Comparison of ENCODE assay signal across 11 cellular contexts in the genomic region with DNA sequence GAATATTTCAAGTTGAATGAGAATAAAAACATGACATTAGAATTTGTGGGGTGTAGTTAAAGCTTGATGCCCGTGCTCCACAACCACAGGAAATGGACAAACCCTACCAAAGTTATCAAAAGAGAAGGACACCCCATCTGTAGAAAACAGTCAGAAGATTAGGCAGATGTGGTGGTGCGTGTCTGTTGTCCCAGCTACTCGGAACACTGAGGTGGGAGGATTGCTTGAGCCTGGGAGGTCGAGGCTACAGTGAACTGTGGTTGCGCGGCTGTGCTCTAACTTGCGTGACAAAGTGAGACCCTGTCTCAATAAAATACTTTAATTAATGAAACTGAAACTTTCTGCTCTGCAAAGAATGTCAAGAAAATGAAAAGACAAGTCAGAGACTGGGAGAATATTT. TPM values are rescaled to one million over a fixed set of nuclear protein-coding genes. Genes with fewer than 3 reads are reported as not detected.
DNase-seq lines count a peak whose midpoint lies in the region; ATAC-seq, FAIRE-seq and TF ChIP-seq lines count a peak whose summit lies in the region.
"Had no signal": no experiment of that assay in that cellular context is flagged by ENCODE, and none has a peak within 500 bp of the region (broad histone marks: within the 10 kb centered on the region; RNA-seq: fewer than 3 reads in every experiment).

No MANE protein-coding gene starts in this region.

- H3K4me3 Mint-ChIP-seq in GM23338, result peak overlapping the region; percentile 93; the same call in 2 of the 3 replicates
- H3K4me3 Mint-ChIP-seq in endothelial cell (ENCODE audit: unreplicated experiment), result peak overlapping the region; percentile 8

- H3K9me3 ChIP-seq in skeletal muscle satellite cell (replicated peaks; ENCODE audit: low read length) (no peaks in the 10 kb centered on the region), HepG2 (ENCODE audit: low read length) (no peaks in the 10 kb centered on the region)
- H3K9me3 ChIP-seq: uterus had no signal

- no TSS peak for BruUV-seq in HepG2 (replicated peaks; lab: Mats Ljungman, UMichigan)

- no peak for TF ChIP-seq EP300 in HepG2 (IDR thresholded peaks at IDR 0.05; ENCODE audit: low read depth in 2 of 2, low read length in 2 of 2)
- TF ChIP-seq EP300 in HepG2 (CRISPR knock-in tag; IDR thresholded peaks at IDR 0.05; ENCODE audit: borderline replicate concordance), result no peak

- 83% methylated on average over 7 of the region's 7 CpGs for WGBS in HepG2 (ENCODE audit: low lambda C conversion rate)

- peaks cover 11% of the 10 kb centered on the region for H3K36me3 Mint-ChIP-seq in GM23338 (ENCODE audit: low read depth)
- H3K36me3 Mint-ChIP-seq in endothelial cell (ENCODE audit: low read depth, unreplicated experiment), result peaks cover 12% of the 10 kb centered on the region

- peak overlapping the region; percentile 65 for H3K4me3 ChIP-seq in GM23338
- no peak overlapping the region for H3K4me3 ChIP-seq in skeletal muscle satellite cell (ENCODE audit: low read length)
- no peak overlapping the region for H3K4me3 ChIP-seq in HepG2 (replicated peaks in 1 of 3; ENCODE audit: insufficient read depth in 1 of 3, low read depth in 2 of 3, low read length in 3 of 3)

- H3F3A ChIP-seq in GM23338 (replicated peaks; ENCODE audit: low read depth), result 0 out of 2 replicates have a peak, but pooled peaks cover 4% of the 10 kb centered on the region

- no peak for TF ChIP-seq CTCF in GM23338 (conservative IDR thresholded peaks at IDR 0.05; ENCODE audit: low read depth in 2 of 2)
- TF ChIP-seq CTCF in RWPE1 (conservative IDR thresholded peaks at IDR 0.05; ENCODE audit: low read depth), result no peak
- TF ChIP-seq CTCF in endothelial cell (IDR thresholded peaks at IDR 0.05; ENCODE audit: unreplicated experiment), result no peak
- TF ChIP-seq CTCF in HepG2 (CRISPR knock-in tag; IDR thresholded peaks at IDR 0.05), result no peak

- H3K4me2 ChIP-seq in GM23338 (peak overlapping the region; percentile 84), skeletal muscle satellite cell (ENCODE audit: low read length) (peak overlapping the region; percentile 95), HepG2 (ENCODE audit: low read depth, low read length) (no peak overlapping the region)

- DNase-seq in GM23338 (ENCODE audit: low spot score) (no peak), RWPE1 (ENCODE audit: low spot score) (no peak), endothelial cell (ENCODE audit: low spot score) (no peak), NCI-H748 (lab: John Stamatoyannopoulos, UW; ENCODE audit: unreplicated experiment) (no peak), NCI-H2227 treated with DMSO at 0.1 percent for 48 hours (lab: John Stamatoyannopoulos, UW) (no peak), HepG2 (ENCODE audit: low spot score) (no peak)
- DNase-seq: activated naive CD4-positive, alpha-beta T cell; foreskin melanocyte; uterus had no signal

- no peaks in the 10 kb centered on the region for H3K9me2 ChIP-seq in GM23338 (ENCODE audit: insufficient read depth)

- ATAC-seq in GM23338 (no peak), HepG2 (no peak)
- ATAC-seq: left lobe of liver had no signal

- H2AFZ ChIP-seq in GM23338 (no peak overlapping the region), HepG2 (ENCODE audit: low read length) (no peak overlapping the region)

- H3K27me3 Mint-ChIP-seq in GM23338 (ENCODE audit: insufficient read depth, low read depth, poor library complexity) (peaks cover 8% of the 10 kb centered on the region), endothelial cell (ENCODE audit: unreplicated experiment) (peaks cover 15% of the 10 kb centered on the region)

- FAIRE-seq in HepG2 (lab: Jason Lieb, UNC), result no peak

- no peaks in the 10 kb centered on the region for H3K36me3 ChIP-seq in GM23338 (ENCODE audit: insufficient read depth)
- peaks cover 14% of the 10 kb centered on the region for H3K36me3 ChIP-seq in skeletal muscle satellite cell (ENCODE audit: insufficient read depth, low read length)
- H3K36me3 ChIP-seq in HepG2 (replicated peaks in 1 of 2; ENCODE audit: control insufficient read depth in 1 of 2, insufficient read depth in 2 of 2, low read length in 2 of 2), result 0 out of 5 replicates have a peak, but pooled peaks cover 0 to 7% of the 10 kb centered on the region in 2 experiments
- H3K36me3 ChIP-seq: uterus had no signal

- POLR2A ChIA-PET in RWPE1 (lab: Yijun Ruan, JAX; ENCODE audit: low non-redundant PET), result no interaction called here
- POLR2A ChIA-PET in HepG2 (lab: Yijun Ruan, JAX), result no interaction called here

- in situ Hi-C loops in HepG2 (cut with HindIII; ENCODE audit: extremely low pct_ligation_motif_present, low pct_unique_long_range_greater_than_20kb), result no loop called here

- H3K79me2 ChIP-seq in GM23338 (replicated peaks; ENCODE audit: insufficient read depth) (no peaks in the 10 kb centered on the region; the same call in 1 of the 2 replicates), HepG2 (ENCODE audit: insufficient read depth, low read length) (no peaks in the 10 kb centered on the region)

- no peaks in the 10 kb centered on the region for H3K9me3 Mint-ChIP-seq in GM23338
- no peaks in the 10 kb centered on the region for H3K9me3 Mint-ChIP-seq in endothelial cell (ENCODE audit: unreplicated experiment)

- no peak overlapping the region for H3K9ac ChIP-seq in skeletal muscle satellite cell (ENCODE audit: low read depth, low read length)
- H3K9ac ChIP-seq in HepG2 (ENCODE audit: insufficient read depth, low read depth, low read length), result no peak overlapping the region

- intact Hi-C loops in HepG2 (cut with micrococcal nuclease; ENCODE audit: unreplicated experiment), result no loop called here

- CTCF ChIA-PET in RWPE1 (lab: Yijun Ruan, JAX), result no interaction called here
- CTCF ChIA-PET in HepG2 (lab: Yijun Ruan, JAX; ENCODE audit: low intra/inter-chr PET ratio, low total read pairs), result no interaction called here

- H3K4me1 ChIP-seq in GM23338 (ENCODE audit: insufficient read depth) (peaks cover 11% of the 10 kb centered on the region; the same call in 1 of the 2 replicates), skeletal muscle satellite cell (ENCODE audit: control insufficient read depth, insufficient read depth, low read length) (peaks cover 34% of the 10 kb centered on the region), HepG2 (ENCODE audit: insufficient read depth, low read length) (peaks cover 24% of the 10 kb centered on the region)

- H3K27ac Mint-ChIP-seq in GM23338, result no peak overlapping the region
- peak overlapping the region; percentile 52 for H3K27ac Mint-ChIP-seq in endothelial cell (ENCODE audit: unreplicated experiment)

- H3K27me3 ChIP-seq in GM23338 (ENCODE audit: insufficient read depth) (no peaks in the 10 kb centered on the region), skeletal muscle satellite cell (ENCODE audit: control insufficient read depth, insufficient read depth, low read length) (no peaks in the 10 kb centered on the region), HepG2 (ENCODE audit: control insufficient read depth in 1 of 2, insufficient read depth in 2 of 2, low read length in 2 of 2) (no peaks in the 10 kb centered on the region)
- H3K27me3 ChIP-seq: uterus had no signal

- TF ChIP-seq POLR2A in HepG2 (IDR thresholded peaks at IDR 0.05; ENCODE audit: insufficient read depth in 1 of 2, low read depth in 2 of 2, low read length in 2 of 2), result no peak

- H4K20me1 ChIP-seq in GM23338 (replicated peaks; ENCODE audit: insufficient read depth) (peaks cover 3% of the 10 kb centered on the region; the same call in 1 of the 2 replicates), HepG2 (ENCODE audit: insufficient read depth, low read length) (0 out of 2 replicates have a peak, but pooled peaks cover 2% of the 10 kb centered on the region)

- TF ChIP-seq RAD21 in HepG2 (CRISPR knock-in tag; IDR thresholded peaks at IDR 0.05), result no peak

- H3K27ac ChIP-seq in GM23338 (ENCODE audit: low read depth) (peak overlapping the region; percentile 27; the same call in 1 of the 2 replicates), RWPE1 (peak overlapping the region; percentile 38), HepG2 (ENCODE audit: extremely low read length, insufficient read depth, low read length) (no peak overlapping the region)

- H3K4me1 Mint-ChIP-seq in GM23338 (peaks cover 27% of the 10 kb centered on the region), endothelial cell (ENCODE audit: unreplicated experiment) (peaks cover 27% of the 10 kb centered on the region)

RNA-seq across cellular contexts. Expression of a gene that starts 1.5 kb away (rescaled TPM):
- 30.7 and 37.6 TPM in 2 replicates for total RNA-seq in GM23338 (2014; rRNA removed; shearing (Covaris generic))
- polyA plus RNA-seq in GM23338 (2016; fragmentation: Nextera tagmentation; extraction: Ambion mirVana) (69.6 and 70.2 TPM in 2 replicates), HepG2 (2011; rRNA removed) (1.4 and 2.6 TPM in 2 replicates)
- total RNA-seq in endothelial cell (ENCODE audit: unreplicated experiment) (25.3 TPM), HepG2 (2016; rRNA removed; fragmentation: Illumina TruSeq; extraction: Trizol) (2.8 and 3.3 TPM in 2 replicates)
- total RNA-seq in skeletal muscle satellite cell (2012; rRNA removed), result 8.3 and 13.9 TPM in 2 replicates
- 2.1 and 2.7 TPM in 2 replicates for total RNA-seq in HepG2 (2016; cell fraction: cytosol; rRNA removed; fragmentation: Illumina TruSeq; extraction: Trizol; ENCODE audit: low read depth)
- 3.0 and 3.3 TPM in 2 replicates for total RNA-seq in HepG2 (2016; cell fraction: insoluble cytoplasmic fraction; rRNA removed; fragmentation: Illumina TruSeq; extraction: Trizol)
- 3.0 and 3.8 TPM in 2 replicates for total RNA-seq in HepG2 (2016; cell fraction: membrane; rRNA removed; fragmentation: Illumina TruSeq; extraction: Trizol)
- 1.5 and 1.7 TPM in 2 replicates for total RNA-seq in HepG2 (2016; cell fraction: nucleus; rRNA removed; fragmentation: Illumina TruSeq; extraction: Trizol)
- 1.4 and 2.8 TPM in 2 replicates for polyA plus RNA-seq in HepG2 (2011; cell fraction: cytosol; rRNA removed)
- polyA plus RNA-seq in HepG2 (2011; cell fraction: nucleus; rRNA removed), result 9.6 and 9.7 TPM in 2 replicates
- polyA plus RNA-seq in HepG2 (2012), result 7.3 and 10.9 TPM in 2 replicates
- 5.4 and 5.7 TPM in 2 replicates for polyA plus RNA-seq in HepG2 (2016; cell fraction: cytosol; fragmentation: Illumina TruSeq; extraction: Trizol; ENCODE audit: low read depth)
- 5.9 and 7.1 TPM in 2 replicates for polyA plus RNA-seq in HepG2 (2016; cell fraction: insoluble cytoplasmic fraction; fragmentation: Illumina TruSeq; extraction: Trizol; ENCODE audit: low read depth)
- polyA plus RNA-seq in HepG2 (2016; cell fraction: membrane; fragmentation: Illumina TruSeq; extraction: Trizol; ENCODE audit: low read depth), result 6.0 and 7.3 TPM in 2 replicates
- 5.8 and 6.5 TPM in 2 replicates for polyA plus RNA-seq in HepG2 (2016; cell fraction: nucleus; fragmentation: Illumina TruSeq; extraction: Trizol; ENCODE audit: insufficient read depth, low read depth)
- polyA minus RNA-seq in HepG2 (2011; rRNA and poly(A)+ RNA removed; ENCODE audit: low replicate concordance), result 2.4 and 3.4 TPM in 2 replicates
- polyA minus RNA-seq in HepG2 (2011; cell fraction: cytosol; rRNA and poly(A)+ RNA removed), result 3.4 and 5.6 TPM in 2 replicates
- polyA minus RNA-seq in HepG2 (2011; cell fraction: nucleus; rRNA and poly(A)+ RNA removed), result 0.77 and 1.6 TPM in 2 replicates

RNA-seq across cellular contexts. Expression of a gene that starts 30.3 kb away (rescaled TPM):
- total RNA-seq in GM23338 (2014; rRNA removed; shearing (Covaris generic)), result 0.90 and 3.3 TPM in 2 replicates
- polyA plus RNA-seq in GM23338 (2016; fragmentation: Nextera tagmentation; extraction: Ambion mirVana), result 2.3 and 2.6 TPM in 2 replicates
- total RNA-seq in endothelial cell (ENCODE audit: unreplicated experiment), result 1.5 TPM
- total RNA-seq in skeletal muscle satellite cell (2012; rRNA removed), result not detected in 2 replicates
- 78.5 and 105 TPM in 2 replicates for total RNA-seq in HepG2 (2016; rRNA removed; fragmentation: Illumina TruSeq; extraction: Trizol)
- 13.1 and 13.2 TPM in 2 replicates for total RNA-seq in HepG2 (2016; cell fraction: cytosol; rRNA removed; fragmentation: Illumina TruSeq; extraction: Trizol; ENCODE audit: low read depth)
- total RNA-seq in HepG2 (2016; cell fraction: insoluble cytoplasmic fraction; rRNA removed; fragmentation: Illumina TruSeq; extraction: Trizol), result 61.2 and 115 TPM in 2 replicates
- total RNA-seq in HepG2 (2016; cell fraction: membrane; rRNA removed; fragmentation: Illumina TruSeq; extraction: Trizol), result 21.0 and 27.4 TPM in 2 replicates
- total RNA-seq in HepG2 (2016; cell fraction: nucleus; rRNA removed; fragmentation: Illumina TruSeq; extraction: Trizol), result 94.5 and 110 TPM in 2 replicates
- 75.7 and 112 TPM in 2 replicates for polyA plus RNA-seq in HepG2 (2011; rRNA removed)
- polyA plus RNA-seq in HepG2 (2011; cell fraction: cytosol; rRNA removed), result 34.7 and 61.2 TPM in 2 replicates
- 656 and 751 TPM in 2 replicates for polyA plus RNA-seq in HepG2 (2011; cell fraction: nucleus; rRNA removed)
- 108 and 140 TPM in 2 replicates for polyA plus RNA-seq in HepG2 (2012)
- polyA plus RNA-seq in HepG2 (2016; cell fraction: cytosol; fragmentation: Illumina TruSeq; extraction: Trizol; ENCODE audit: low read depth), result 11.0 and 12.4 TPM in 2 replicates
- 47.9 and 52.0 TPM in 2 replicates for polyA plus RNA-seq in HepG2 (2016; cell fraction: insoluble cytoplasmic fraction; fragmentation: Illumina TruSeq; extraction: Trizol; ENCODE audit: low read depth)
- 11.9 and 17.7 TPM in 2 replicates for polyA plus RNA-seq in HepG2 (2016; cell fraction: membrane; fragmentation: Illumina TruSeq; extraction: Trizol; ENCODE audit: low read depth)
- 369 and 379 TPM in 2 replicates for polyA plus RNA-seq in HepG2 (2016; cell fraction: nucleus; fragmentation: Illumina TruSeq; extraction: Trizol; ENCODE audit: insufficient read depth, low read depth)
- 0.42 and 84.7 TPM in 2 replicates for polyA minus RNA-seq in HepG2 (2011; rRNA and poly(A)+ RNA removed; ENCODE audit: low replicate concordance)
- polyA minus RNA-seq in HepG2 (2011; cell fraction: cytosol; rRNA and poly(A)+ RNA removed), result 33.3 and 39.2 TPM in 2 replicates
- polyA minus RNA-seq in HepG2 (2011; cell fraction: nucleus; rRNA and poly(A)+ RNA removed), result 93.9 and 118 TPM in 2 replicates

RNA-seq across cellular contexts. Expression of a gene that starts 42.9 kb away (rescaled TPM):
- total RNA-seq in GM23338 (2014; rRNA removed; shearing (Covaris generic)), result 216 and 237 TPM in 2 replicates
- polyA plus RNA-seq in GM23338 (2016; fragmentation: Nextera tagmentation; extraction: Ambion mirVana) (49.3 and 55.0 TPM in 2 replicates), HepG2 (2011; rRNA removed) (72.6 and 182 TPM in 2 replicates)
- total RNA-seq in endothelial cell (ENCODE audit: unreplicated experiment) (157 TPM), HepG2 (2016; rRNA removed; fragmentation: Illumina TruSeq; extraction: Trizol) (73.5 and 113 TPM in 2 replicates)
- 74.5 and 79.7 TPM in 2 replicates for total RNA-seq in skeletal muscle satellite cell (2012; rRNA removed)
- 7.3 and 7.8 TPM in 2 replicates for total RNA-seq in HepG2 (2016; cell fraction: cytosol; rRNA removed; fragmentation: Illumina TruSeq; extraction: Trizol; ENCODE audit: low read depth)
- total RNA-seq in HepG2 (2016; cell fraction: insoluble cytoplasmic fraction; rRNA removed; fragmentation: Illumina TruSeq; extraction: Trizol), result 62.4 and 115 TPM in 2 replicates
- 31.7 and 32.0 TPM in 2 replicates for total RNA-seq in HepG2 (2016; cell fraction: membrane; rRNA removed; fragmentation: Illumina TruSeq; extraction: Trizol)
- total RNA-seq in HepG2 (2016; cell fraction: nucleus; rRNA removed; fragmentation: Illumina TruSeq; extraction: Trizol), result 138 and 169 TPM in 2 replicates
- polyA plus RNA-seq in HepG2 (2011; cell fraction: cytosol; rRNA removed), result 29.6 and 35.0 TPM in 2 replicates
- polyA plus RNA-seq in HepG2 (2011; cell fraction: nucleus; rRNA removed), result 771 and 1,172 TPM in 2 replicates
- polyA plus RNA-seq in HepG2 (2012), result 69.9 and 111 TPM in 2 replicates
- 5.3 and 5.5 TPM in 2 replicates for polyA plus RNA-seq in HepG2 (2016; cell fraction: cytosol; fragmentation: Illumina TruSeq; extraction: Trizol; ENCODE audit: low read depth)
- polyA plus RNA-seq in HepG2 (2016; cell fraction: insoluble cytoplasmic fraction; fragmentation: Illumina TruSeq; extraction: Trizol; ENCODE audit: low read depth), result 44.5 and 58.2 TPM in 2 replicates
- polyA plus RNA-seq in HepG2 (2016; cell fraction: membrane; fragmentation: Illumina TruSeq; extraction: Trizol; ENCODE audit: low read depth), result 14.1 and 14.6 TPM in 2 replicates
- 296 and 309 TPM in 2 replicates for polyA plus RNA-seq in HepG2 (2016; cell fraction: nucleus; fragmentation: Illumina TruSeq; extraction: Trizol; ENCODE audit: insufficient read depth, low read depth)
- 67.2 and 95.6 TPM in 2 replicates for polyA minus RNA-seq in HepG2 (2011; rRNA and poly(A)+ RNA removed; ENCODE audit: low replicate concordance)
- polyA minus RNA-seq in HepG2 (2011; cell fraction: cytosol; rRNA and poly(A)+ RNA removed), result 16.2 and 25.1 TPM in 2 replicates
- 66.3 and 114 TPM in 2 replicates for polyA minus RNA-seq in HepG2 (2011; cell fraction: nucleus; rRNA and poly(A)+ RNA removed)
